Comparison of ENCODE assay signal across 18 cellular contexts in the genomic region with DNA sequence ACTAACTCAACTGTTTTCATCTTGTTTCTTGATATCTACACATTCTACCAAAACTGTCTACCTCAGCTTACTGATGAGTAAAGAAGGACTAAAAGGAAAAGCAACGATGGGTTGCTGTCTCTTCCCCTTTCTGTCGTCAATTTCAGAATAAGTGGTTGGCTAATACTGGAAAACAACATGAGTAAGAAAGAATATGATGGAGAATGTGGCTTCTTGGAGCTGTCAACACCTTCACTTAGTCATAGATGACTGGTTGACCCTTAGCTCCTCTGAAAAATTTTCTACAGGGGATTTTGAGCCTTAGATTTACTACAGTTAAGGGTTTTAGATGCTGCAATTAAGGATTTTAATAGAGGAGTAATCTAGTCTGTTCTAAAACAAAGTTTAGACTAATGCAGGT.
"Had no signal": no experiment of that assay in that cellular context is flagged by ENCODE, and none has a peak within 500 bp of the region (broad histone marks: within the 10 kb centered on the region; RNA-seq: fewer than 3 reads in every experiment).

No MANE protein-coding gene starts in this region.

- H3K9me3 ChIP-seq: suprapubic skin had no signal

- H3K4me3 ChIP-seq: hepatocyte, left ventricle myocardium inferior, right atrium auricular region, suprapubic skin had no signal

- DNase-seq: activated CD4-positive, alpha-beta T cell treated with anti-CD3 and anti-CD28 coated beads, Interleukin-2, amount 50 U/mL, for 48 hours; activated CD4-positive, CD25-positive, alpha-beta regulatory T cell treated with anti-CD3 and anti-CD28 coated beads, Interleukin-2, amount 50 U/mL, for 72 hours; activated naive CD4-positive, alpha-beta T cell treated with anti-CD3 and anti-CD28 coated beads, Interleukin-2, amount 50 U/mL, for 16 hours; activated T-cell treated with anti-CD3 and anti-CD28 coated beads, Interleukin-2, amount 50 U/mL, for 1 hour; effector memory CD4-positive, alpha-beta T cell; left ventricle myocardium inferior; mesendoderm; small intestine; stimulated activated CD4-positive, alpha-beta T cell treated with anti-CD3 and anti-CD28 coated beads, Interleukin-4, amount 100 ng/mL, for 4 hours; stimulated activated CD8-positive, alpha-beta memory T cell treated with anti-CD3 and anti-CD28 coated beads, Interleukin-4, amount 100 ng/mL, for 48 hours; stimulated activated naive CD8-positive, alpha-beta T cell treated with anti-CD3 and anti-CD28 coated beads, Interleukin-15, Interleukin-2, amounts not matched to agents 100 U/mL and 50 U/mL, for 24 hours; T-helper 1 cell; T1000; trophoblast cell had no signal

- H3K27me3 ChIP-seq: hepatocyte, right atrium auricular region, suprapubic skin had no signal

- ATAC-seq: natural killer cell treated with Interleukin-12 subunit alpha and Interleukin-12 subunit beta and Interleukin-15 and Interleukin-18, amount 100 ng/mL, for 72 hours; stimulated activated naive CD8-positive, alpha-beta T cell treated with anti-CD3 and anti-CD28 coated beads, Interleukin-15, Interleukin-2, amounts not matched to agents 100 U/mL and 50 U/mL, for 24 hours had no signal

- H3K27ac ChIP-seq: hepatocyte, left ventricle myocardium inferior, right atrium auricular region, suprapubic skin had no signal

- H3K4me1 ChIP-seq: left ventricle myocardium inferior, right atrium auricular region, suprapubic skin had no signal

- H3K36me3 ChIP-seq: left ventricle myocardium inferior, right atrium auricular region, suprapubic skin had no signal
